In genomic region chr11:118907749-118908106, GRCh38 we compare ENCODE assay signal across 9 cellular contexts. TPM values are rescaled to one million over a fixed set of nuclear protein-coding genes. Genes with fewer than 3 reads are reported as not detected.
DNase-seq lines count a peak whose midpoint lies in the region; ATAC-seq and TF ChIP-seq lines count a peak whose summit lies in the region.
"Had no signal": no experiment of that assay in that cellular context is flagged by ENCODE, and none has a peak within 500 bp of the region (broad histone marks: within the 10 kb centered on the region; RNA-seq: fewer than 3 reads in every experiment).

No MANE protein-coding gene starts in this region.

- H3K27me3 ChIP-seq in CD8-positive, alpha-beta memory T cell (ENCODE audit: insufficient read depth, low read length, poor library complexity, severe bottlenecking): no peaks in the 10 kb centered on the region
- H3K27me3 ChIP-seq in sigmoid colon: no peaks in the 10 kb centered on the region

- H3K4me3 ChIP-seq in CD8-positive, alpha-beta memory T cell (ENCODE audit: low read length): no peak overlapping the region
- H3K4me3 ChIP-seq in SK-N-MC (peak overlapping the region; percentile 54), sigmoid colon (no peak overlapping the region)

- H3K4me3 Mint-ChIP-seq in CD8-positive, alpha-beta memory T cell: peak overlapping the region in 4 of 7 donors; percentile 21 to 65 (median 44)
- H3K4me3 Mint-ChIP-seq: T-helper 2 cell treated with Interferon-gamma antibody and Interleukin-4, amounts not matched to agents 5 μg/mL and 100 μg/mL, for 36 hours had no signal

- H3K4me1 ChIP-seq in CD8-positive, alpha-beta memory T cell (ENCODE audit: insufficient read depth, low read length): peaks cover 60% of the 10 kb centered on the region
- H3K4me1 ChIP-seq in sigmoid colon: peaks cover 0 to 71% (median 66%) of the 10 kb centered on the region in 4 donors

- H3K9me3 Mint-ChIP-seq in CD8-positive, alpha-beta memory T cell: peaks cover 0 to 2% (median 0%) of the 10 kb centered on the region in 5 donors
- H3K9me3 Mint-ChIP-seq: T-helper 2 cell treated with Interferon-gamma antibody and Interleukin-4, amounts not matched to agents 5 μg/mL and 100 μg/mL, for 36 hours had no signal

- WGBS in sigmoid colon, 2 donors: 76 to 81% methylated on average over 5 of the region's 5 CpGs

- CTCF ChIA-PET in CD8-positive, alpha-beta memory T cell (lab: Charles Lee): interaction anchor here (0.6 to 2.6 kb wide), 5 partner anchors 13 to 217 kb away, joined by 3 to 13 read pairs (median 5); no protein-coding TSS in a partner anchor

- POLR2A ChIA-PET in CD8-positive, alpha-beta memory T cell (lab: Charles Lee): interaction anchor here (10.7 kb wide), 1 partner anchor 20 kb away, joined by 203 read pairs; the partner anchor contains the start of gene BCL9L

- H3K36me3 ChIP-seq in CD8-positive, alpha-beta memory T cell (ENCODE audit: insufficient read depth, low read length): peaks cover 34% of the 10 kb centered on the region
- H3K36me3 ChIP-seq in SK-N-MC (ENCODE audit: insufficient read depth, low read length) (peaks cover 16% of the 10 kb centered on the region), sigmoid colon (peaks cover under 1 to 50% (median 21%) of the 10 kb centered on the region in 4 donors)

- peaks cover 46 to 60% (median 51%) of the 10 kb centered on the region in 3 donors for H3K4me1 Mint-ChIP-seq in CD8-positive, alpha-beta memory T cell

- TF ChIP-seq POLR2A in sigmoid colon (IDR thresholded peaks at IDR 0.05): no peak

- no peak for TF ChIP-seq EP300 in sigmoid colon (IDR thresholded peaks at IDR 0.05)

- no peak overlapping the region for H3K9ac ChIP-seq in SK-N-MC (ENCODE audit: insufficient read length)

- no peak for TF ChIP-seq CTCF in sigmoid colon (IDR thresholded peaks at IDR 0.05)

- no peak for DNase-seq in CD8-positive, alpha-beta memory T cell
- DNase-seq in SK-N-MC (ENCODE audit: low read depth, low spot score) (no peak), fibroblast of peridontal ligament (ENCODE audit: extremely low read depth) (peak; percentile 59), sigmoid colon (no peak), NCI-H1092 treated with DMSO at 0.1 percent for 48 hours (lab: John Stamatoyannopoulos, UW) (no peak), NCI-H526 treated with DMSO at 0.1 percent for 48 hours (lab: John Stamatoyannopoulos, UW) (no peak)

- intact Hi-C loops in sigmoid colon (cut with DNase I): loop anchor here (1.0 to 5.0 kb wide), 4 partner anchors 23 to 217 kb away; partner anchors contain the start of genes DDX6 and UPK2

- H3K36me3 Mint-ChIP-seq in CD8-positive, alpha-beta memory T cell: peaks cover 0 to 61% (median 9%) of the 10 kb centered on the region in 3 donors

- no peak overlapping the region for H3K27ac ChIP-seq in CD8-positive, alpha-beta memory T cell (ENCODE audit: low read depth, low read length)
- H3K27ac ChIP-seq in SK-N-MC (peak overlapping the region; percentile 98), sigmoid colon (peak overlapping the region; percentile 95 to 100 (median 100))

- H3K9me3 ChIP-seq in CD8-positive, alpha-beta memory T cell (ENCODE audit: low read length): no peaks in the 10 kb centered on the region
- H3K9me3 ChIP-seq in SK-N-MC (ENCODE audit: low read depth, low read length) (no peaks in the 10 kb centered on the region), sigmoid colon (no peaks in the 10 kb centered on the region)

- no peak for ATAC-seq in GM21528 (IDR thresholded peaks at IDR 0.05; ENCODE audit: low FRiP score, unreplicated experiment)
- ATAC-seq in GM21360 (IDR thresholded peaks at IDR 0.05; ENCODE audit: unreplicated experiment): no peak

- peak overlapping the region; percentile 81 to 100 (median 96) for H3K27ac Mint-ChIP-seq in CD8-positive, alpha-beta memory T cell

- H3K27me3 Mint-ChIP-seq in CD8-positive, alpha-beta memory T cell: no peaks in the 10 kb centered on the region

RNA-seq across cellular contexts. Expression of gene BCL9L, which starts 18.0 kb away (rescaled TPM):
- total RNA-seq in CD8-positive, alpha-beta memory T cell: 10 to 100 TPM; 39.6 to 42.8 TPM
- polyA plus RNA-seq in CD8-positive, alpha-beta memory T cell: 9.1 TPM
- total RNA-seq in sigmoid colon: 10 to 100 TPM in 3 of 4 donors, 1 to 10 TPM in 1; 7.9 to 46.5 (median 10.8) TPM
- polyA plus RNA-seq in sigmoid colon: 10 to 100 TPM in 1 of 3 donors, 1 to 10 TPM in 2; 4.8 to 33.2 (median 7.4) TPM

RNA-seq across cellular contexts. Expression of gene CXCR5, which starts 24.0 kb away (rescaled TPM):
- total RNA-seq in CD8-positive, alpha-beta memory T cell: 1 to 10 TPM; 5.8 to 6.3 TPM
- 4.5 TPM for polyA plus RNA-seq in CD8-positive, alpha-beta memory T cell
- total RNA-seq in sigmoid colon: not detected
- polyA plus RNA-seq in sigmoid colon: 10 to 100 TPM in 1 of 3 donors, under 1 TPM in 2; under 0.01 to 11.5 (median 0.23) TPM

RNA-seq across cellular contexts. Expression of gene UPK2, which starts 48.4 kb away (rescaled TPM):
- under 1 TPM in 1 of 2 experiments, not detected in 1; 0.22 TPM for total RNA-seq in CD8-positive, alpha-beta memory T cell
- not detected for polyA plus RNA-seq in CD8-positive, alpha-beta memory T cell
- not detected for total RNA-seq in sigmoid colon
- not detected for polyA plus RNA-seq in sigmoid colon

Comparison
In these comparisons a context has a peak if more than half of its experiments do, and no peak if none do; other contexts are left out.
1. RNA of gene CXCR5, which starts 24.0 kb away (total RNA-seq): 5.8 to 6.3 TPM in CD8-positive, alpha-beta memory T cell; not detected in sigmoid colon; every median in the first group is over 4 times any median in the second.